In genomic region chr11:12689029-12689755, GRCh38 we compare ENCODE assay signal across 17 cellular contexts. TPM values are rescaled to one million over a fixed set of nuclear protein-coding genes. Genes with fewer than 3 reads are reported as not detected.
A peak's percentile ranks its signal among the peaks of the same experiment; 100 is the strongest.
DNase-seq lines count a peak whose midpoint lies in the region; ATAC-seq, FAIRE-seq and TF ChIP-seq lines count a peak whose summit lies in the region.
"Had no signal": no experiment of that assay in that cellular context is flagged by ENCODE, and none has a peak within 500 bp of the region (broad histone marks: within the 10 kb centered on the region; RNA-seq: fewer than 3 reads in every experiment).

No MANE protein-coding gene starts in this region.

- peaks cover 55% of the 10 kb centered on the region for H4K20me1 ChIP-seq in astrocyte (ENCODE audit: insufficient read depth, low read length)

- H3K27ac Mint-ChIP-seq in astrocyte (ENCODE audit: unreplicated experiment) (peak overlapping the region; percentile 44), neural crest cell (ENCODE audit: unreplicated experiment) (peak overlapping the region; percentile 76)
- no peak overlapping the region for H3K27ac Mint-ChIP-seq in activated T-cell treated with anti-CD3 and anti-CD28 coated beads, Interleukin-2, amount 50 U/mL, for 72 hours
- H3K27ac Mint-ChIP-seq: stimulated activated naive CD8-positive, alpha-beta T cell treated with anti-CD3 and anti-CD28 coated beads, Interleukin-15, Interleukin-2, amounts not matched to agents 100 ng/mL and 50 ng/mL, for 24 hours had no signal

- H3K4me1 ChIP-seq in A549, result peaks cover 93% of the 10 kb centered on the region
- peaks cover 11% of the 10 kb centered on the region for H3K4me1 ChIP-seq in HEK293 (ENCODE audit: control insufficient read depth, insufficient read depth, low read length)
- peaks cover 82% of the 10 kb centered on the region for H3K4me1 ChIP-seq in astrocyte (ENCODE audit: insufficient read depth, low read length)

- TF ChIP-seq RAD21 in A549 (conservative IDR thresholded peaks at IDR 0.05 in 1 of 2, IDR thresholded peaks at IDR 0.05 in 1 of 2), result no peak

- H3K27ac ChIP-seq in A549 (peak overlapping the region; percentile 92 to 98), HEK293 (ENCODE audit: extremely low read depth, low read depth, low read length) (no peak overlapping the region), astrocyte (ENCODE audit: low read depth, low read length) (no peak overlapping the region)
- H3K27ac ChIP-seq: colonic mucosa, gastroesophageal sphincter had no signal

- H3K4me1 Mint-ChIP-seq in astrocyte (ENCODE audit: low read depth, unreplicated experiment), result peaks cover 85% of the 10 kb centered on the region
- H3K4me1 Mint-ChIP-seq in neural crest cell, result peaks cover 94% of the 10 kb centered on the region
- peaks cover 15% of the 10 kb centered on the region for H3K4me1 Mint-ChIP-seq in activated T-cell treated with anti-CD3 and anti-CD28 coated beads, Interleukin-2, amount 50 U/mL, for 72 hours (ENCODE audit: low read depth)

- no peak for TF ChIP-seq CTCF in A549 (IDR thresholded peaks at IDR 0.05)
- no peak for TF ChIP-seq CTCF in HEK293 (tag by site-specific recombination; IDR thresholded peaks at IDR 0.05)
- TF ChIP-seq CTCF in astrocyte (IDR thresholded peaks at IDR 0.05; ENCODE audit: insufficient read depth, low read depth, low read length), result no peak
- TF ChIP-seq CTCF in neural crest cell (conservative IDR thresholded peaks at IDR 0.05), result no peak

- no peak for TF ChIP-seq POLR2A in A549 (IDR thresholded peaks at IDR 0.05; ENCODE audit: low read length)

- POLR2A ChIA-PET in A549 (lab: Yijun Ruan, JAX) (interaction anchor here (0.8 kb wide), 1 partner anchor 9 kb away, joined by 3 read pairs; no protein-coding TSS in a partner anchor), HEK293 (lab: Yijun Ruan, JAX) (interaction anchor here (0.6 kb wide), 1 partner anchor 154 kb away, joined by 3 read pairs; no protein-coding TSS in a partner anchor)

- H3K4me3 Mint-ChIP-seq in astrocyte (ENCODE audit: unreplicated experiment) (peak overlapping the region; percentile 4), neural crest cell (no peak overlapping the region)
- no peak overlapping the region for H3K4me3 Mint-ChIP-seq in activated T-cell treated with anti-CD3 and anti-CD28 coated beads, Interleukin-2, amount 50 U/mL, for 72 hours
- H3K4me3 Mint-ChIP-seq: stimulated activated naive CD8-positive, alpha-beta T cell treated with anti-CD3 and anti-CD28 coated beads, Interleukin-15, Interleukin-2, amounts not matched to agents 100 ng/mL and 50 ng/mL, for 24 hours had no signal

- peaks cover 85% of the 10 kb centered on the region for H3K79me2 ChIP-seq in astrocyte (ENCODE audit: insufficient read depth, low read length)

- H3K9me3 ChIP-seq in A549 (no peaks in the 10 kb centered on the region), HEK293 (ENCODE audit: control insufficient read depth, insufficient read depth, low read depth, low read length) (no peaks in the 10 kb centered on the region), astrocyte (ENCODE audit: insufficient read depth, low read depth, low read length) (no peaks in the 10 kb centered on the region)
- H3K9me3 ChIP-seq: colonic mucosa, gastroesophageal sphincter had no signal

- no peak overlapping the region for H3K4me3 ChIP-seq in A549
- H3K4me3 ChIP-seq in HEK293 (ENCODE audit: low read depth, low read length), result no peak overlapping the region
- H3K4me3 ChIP-seq in astrocyte (ENCODE audit: insufficient read depth, low read depth, low read length), result no peak overlapping the region
- H3K4me3 ChIP-seq: colonic mucosa, gastroesophageal sphincter had no signal

- no peak for ATAC-seq in A549
- ATAC-seq in GM18861 (IDR thresholded peaks at IDR 0.05; ENCODE audit: unreplicated experiment), result no peak
- no peak for ATAC-seq in activated T-cell treated with anti-CD3 and anti-CD28 coated beads, Interleukin-2, amount 50 U/mL, for 72 hours (replicated peaks in 1 of 2)
- ATAC-seq: gastroesophageal sphincter had no signal

- no peaks in the 10 kb centered on the region for H3K27me3 ChIP-seq in astrocyte (ENCODE audit: insufficient read depth, low read length)
- H3K27me3 ChIP-seq: colonic mucosa, gastroesophageal sphincter had no signal

- TF ChIP-seq EP300 in A549 (IDR thresholded peaks at IDR 0.05), result no peak

- H3K36me3 ChIP-seq in HEK293 (ENCODE audit: control insufficient read depth in 2 of 2, insufficient read depth in 1 of 2, low read length in 2 of 2), result no peaks in the 10 kb centered on the region
- H3K36me3 ChIP-seq in astrocyte (ENCODE audit: insufficient read depth, low read length), result no peaks in the 10 kb centered on the region
- H3K36me3 ChIP-seq: colonic mucosa, gastroesophageal sphincter had no signal

- FAIRE-seq in A549 (lab: Jason Lieb, UNC) (no peak), astrocyte (lab: Jason Lieb, UNC) (no peak)

- no peak overlapping the region for H3K9ac ChIP-seq in astrocyte (ENCODE audit: low read length)

- no peaks in the 10 kb centered on the region for H3K27me3 Mint-ChIP-seq in astrocyte (ENCODE audit: low read depth, unreplicated experiment)
- no peaks in the 10 kb centered on the region for H3K27me3 Mint-ChIP-seq in neural crest cell (ENCODE audit: low read depth)
- H3K27me3 Mint-ChIP-seq in activated T-cell treated with anti-CD3 and anti-CD28 coated beads, Interleukin-2, amount 50 U/mL, for 72 hours (ENCODE audit: low read depth), result peaks cover 77% of the 10 kb centered on the region

- 73% methylated on average over 3 of the region's 3 CpGs for WGBS in A549 (ENCODE audit: missing lambda C conversion rate)

- CTCF ChIA-PET in A549 (lab: Yijun Ruan, JAX) (interaction anchor here (0.6 to 0.8 kb wide), 2 partner anchors 9 to 200 kb away, joined by 3 to 4 read pairs; no protein-coding TSS in a partner anchor), HEK293 (lab: Yijun Ruan, JAX) (interaction anchor here (0.6 to 1.0 kb wide), 2 partner anchors 72 to 722 kb away, joined by 3 to 4 read pairs; no protein-coding TSS in a partner anchor)

- peaks cover 4% of the 10 kb centered on the region for H3K36me3 Mint-ChIP-seq in astrocyte (ENCODE audit: low read depth, unreplicated experiment)
- H3K36me3 Mint-ChIP-seq in neural crest cell (ENCODE audit: low read depth), result no peaks in the 10 kb centered on the region
- no peaks in the 10 kb centered on the region for H3K36me3 Mint-ChIP-seq in activated T-cell treated with anti-CD3 and anti-CD28 coated beads, Interleukin-2, amount 50 U/mL, for 72 hours (ENCODE audit: insufficient read depth in 2 of 2)

- H2AFZ ChIP-seq in astrocyte (ENCODE audit: low read depth, low read length), result no peak overlapping the region

- H3K9me3 Mint-ChIP-seq in astrocyte (ENCODE audit: unreplicated experiment), result no peaks in the 10 kb centered on the region
- no peaks in the 10 kb centered on the region for H3K9me3 Mint-ChIP-seq in neural crest cell
- H3K9me3 Mint-ChIP-seq in activated T-cell treated with anti-CD3 and anti-CD28 coated beads, Interleukin-2, amount 50 U/mL, for 72 hours, result no peaks in the 10 kb centered on the region

- H3K4me2 ChIP-seq in A549 (peak overlapping the region; percentile 90), astrocyte (ENCODE audit: low read length) (peak overlapping the region; percentile 24)

- DNase-seq in A549 (ENCODE audit: low read depth in 1 of 2, low spot score in 1 of 2) (no peak), astrocyte (ENCODE audit: low read depth) (no peak), neural crest cell (ENCODE audit: low read depth, low spot score) (no peak), amygdala (lab: John Stamatoyannopoulos, UW) (no peak)
- DNase-seq in activated T-cell treated with anti-CD3 and anti-CD28 coated beads, Interleukin-2, amount 50 U/mL, for 72 hours, result no peak
- DNase-seq in stimulated activated CD4-positive, alpha-beta T cell treated with anti-CD3 and anti-CD28 coated beads, Interleukin-2, amount 100 ng/mL, for 24 hours, result no peak
- DNase-seq: activated CD8-positive, alpha-beta memory T cell treated with anti-CD3 and anti-CD28 coated beads for 24 hours; activated effector memory CD4-positive, alpha-beta T cell treated with Interleukin-2 at 50 U/mL for 16 hours; anterior cingulate cortex; colonic mucosa; mammary epithelial cell; NCI-H187 treated with DMSO at 0.1 percent for 48 hours; SW 1271 had no signal

TF ChIP-seq in A549, 52 proteins besides CTCF, POLR2A, EP300 and RAD21 (continues in another document):
- no peak for TF ChIP-seq ZNF302 (CRISPR knock-in tag; IDR thresholded peaks at IDR 0.05)
- TF ChIP-seq, protein P1, sequence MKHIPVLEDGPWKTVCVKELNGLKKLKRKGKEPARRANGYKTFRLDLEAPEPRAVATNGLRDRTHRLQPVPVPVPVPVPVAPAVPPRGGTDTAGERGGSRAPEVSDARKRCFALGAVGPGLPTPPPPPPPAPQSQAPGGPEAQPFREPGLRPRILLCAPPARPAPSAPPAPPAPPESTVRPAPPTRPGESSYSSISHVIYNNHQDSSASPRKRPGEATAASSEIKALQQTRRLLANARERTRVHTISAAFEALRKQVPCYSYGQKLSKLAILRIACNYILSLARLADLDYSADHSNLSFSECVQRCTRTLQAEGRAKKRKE (CRISPR knock-in tag; IDR thresholded peaks at IDR 0.05; ENCODE audit: low read depth), result no peak

TF ChIP-seq in HEK293, 187 proteins besides CTCF, POLR2A, EP300 and RAD21:
- TF ChIP-seq OSR2 (tag by site-specific recombination; IDR thresholded peaks at IDR 0.05) (0 out of 2 replicates have a peak, but pooled peaks have one; percentile 35), ZNF404 (tag by site-specific recombination; IDR thresholded peaks at IDR 0.05) (no peak)
TF ChIP-seq in HEK293: peak in this region for 1.

RNA-seq across cellular contexts. Expression of gene TEAD1, which starts 15.0 kb away (rescaled TPM):
- polyA plus RNA-seq in A549 (2011; rRNA removed) (110 and 112 TPM in 2 replicates), A549 (2017; fragmentation: RNase III; extraction: RNeasy Plus Mini Kit Qiagen cat#74134 plus additional on column Dnase treatment) (110 to 116 TPM (median 111 TPM) in 3 replicates)
- polyA plus RNA-seq in A549 (2012; cell fraction: cytosol; rRNA removed), result 29.0 and 41.5 TPM in 2 replicates
- 45.0 and 63.7 TPM in 2 replicates for polyA plus RNA-seq in A549 (2012; cell fraction: nucleus; rRNA removed)
- polyA minus RNA-seq in A549 (2011; rRNA and poly(A)+ RNA removed), result 144 and 157 TPM in 2 replicates
- total RNA-seq in astrocyte (141 and 149 TPM in 2 replicates), neural crest cell (84.1 and 87.3 TPM in 2 replicates)
- under 1 TPM; 0.31 to 0.35 TPM for total RNA-seq in activated T-cell treated with anti-CD3 and anti-CD28 coated beads, Interleukin-2, amount 50 U/mL, for 72 hours

Comparison
In these comparisons a context has a peak if more than half of its experiments do, and no peak if none do; other contexts are left out.
1. H3K27ac ChIP-seq: peak in A549 (2 of 2); none in HEK293 (single experiment) and astrocyte (single experiment).
2. RNA of gene TEAD1, which starts 15.0 kb away (total RNA-seq): 141 to 149 TPM in astrocyte and 84.1 to 87.3 TPM in neural crest cell; 0.31 to 0.35 TPM in activated T-cell treated with anti-CD3 and anti-CD28 coated beads, Interleukin-2, amount 50 U/mL, for 72 hours; every median in the first group is over 10 times any median in the second.